ENCODE assay signal across 27 cellular contexts in the genomic region with DNA sequence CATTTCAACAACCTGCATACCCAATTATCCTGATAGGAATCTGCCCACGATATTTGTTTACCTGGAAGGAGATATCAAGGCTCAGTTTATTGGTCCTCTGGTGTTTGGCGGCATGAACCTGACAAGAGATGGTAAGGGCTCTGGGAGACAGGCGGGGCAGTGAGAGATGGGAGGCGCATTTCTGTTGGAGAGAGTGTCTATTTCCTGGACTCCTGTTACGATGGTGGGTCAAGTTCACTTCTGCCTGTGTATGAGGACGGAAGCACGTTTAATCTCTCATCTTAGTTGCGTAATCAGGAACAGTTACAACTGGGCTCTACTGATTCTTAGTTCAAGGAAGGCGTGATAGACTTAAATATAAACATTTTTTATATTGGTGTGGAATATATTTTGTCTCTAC. TPM values are rescaled to one million over a fixed set of nuclear protein-coding genes. Genes with fewer than 3 reads are reported as not detected.
A peak's percentile ranks its signal among the peaks of the same experiment; 100 is the strongest.
DNase-seq lines count a peak whose midpoint lies in the region; ATAC-seq and TF ChIP-seq lines count a peak whose summit lies in the region.
"Had no signal": no experiment of that assay in that cellular context is flagged by ENCODE, and none has a peak within 500 bp of the region (broad histone marks: within the 10 kb centered on the region; RNA-seq: fewer than 3 reads in every experiment).

No MANE protein-coding gene starts in this region.

- WGBS in esophagus squamous epithelium, 2 donors, result 78 to 79% methylated on average over 9 of the region's 9 CpGs

- no peaks in the 10 kb centered on the region for H3K4me1 ChIP-seq in esophagus squamous epithelium
- H3K4me1 ChIP-seq: prostate gland had no signal

- no peak for TF ChIP-seq POLR2A in esophagus squamous epithelium (IDR thresholded peaks at IDR 0.05)

- H3K4me3 Mint-ChIP-seq in activated naive CD8-positive, alpha-beta T cell treated with anti-CD3 and anti-CD28 coated beads, Interleukin-2, amount 10 ng/mL, durations not matched to agents 7 days and 5 days, result no peak overlapping the region
- H3K4me3 Mint-ChIP-seq in activated naive CD8-positive, alpha-beta T cell treated with anti-CD3 and anti-CD28 coated beads, Interleukin-2, amount 50 U/mL, for 24 hours, result no peak overlapping the region
- H3K4me3 Mint-ChIP-seq in endothelial cell (ENCODE audit: unreplicated experiment), result peak overlapping the region; percentile 21
- no peak overlapping the region for H3K4me3 Mint-ChIP-seq in naive thymus-derived CD8-positive, alpha-beta T cell
- H3K4me3 Mint-ChIP-seq: activated T-helper 1 cell treated with anti-CD3 and anti-CD28 coated beads, Interleukin-12 subunit alpha, Interleukin-12 subunit beta, Interleukin-2, Interleukin-4 antibody, amounts not matched to agents 30 ng/mL and 10 ng/mL and 1 ng/mL, durations not matched to agents 14 hours and 24 hours and 36 hours; nephron had no signal

- DNase-seq in activated naive CD8-positive, alpha-beta T cell treated with anti-CD3 and anti-CD28 coated beads, Interleukin-2, amount 10 ng/mL, durations not matched to agents 7 days and 5 days, result no peak
- no peak for DNase-seq in activated naive CD8-positive, alpha-beta T cell treated with anti-CD3 and anti-CD28 coated beads, Interleukin-2, amount 50 U/mL, for 24 hours
- peak; percentile 38 for DNase-seq in OCI-M1 (lab: John Stamatoyannopoulos, UW)
- DNase-seq in endothelial cell (ENCODE audit: low spot score), result no peak
- DNase-seq in naive thymus-derived CD8-positive, alpha-beta T cell, result no peak
- DNase-seq in esophagus squamous epithelium (lab: John Stamatoyannopoulos, UW), result no peak
- DNase-seq: C1 segment of cervical spinal cord; cortex of kidney; DMS153; foreskin fibroblast; hippocampal formation; KG1; kidney glomerular epithelial cell; mesendoderm; NCI-H1105; NCI-H2081; NCI-H510A treated with DMSO at 0.1 percent for 48 hours; stimulated activated CD4-positive, alpha-beta T cell treated with anti-CD3 and anti-CD28 coated beads, Interleukin-2, amount 100 ng/mL, for 48 hours; T-helper 2 cell had no signal

- no peak for TF ChIP-seq CTCF in endothelial cell (IDR thresholded peaks at IDR 0.05; ENCODE audit: unreplicated experiment)
- no peak for TF ChIP-seq CTCF in esophagus squamous epithelium (IDR thresholded peaks at IDR 0.05)

- H3K9me3 ChIP-seq in esophagus squamous epithelium, result no peaks in the 10 kb centered on the region
- H3K9me3 ChIP-seq: prostate gland had no signal

- POLR2A ChIA-PET in activated naive CD8-positive, alpha-beta T cell treated with anti-CD3 and anti-CD28 coated beads, Interleukin-2, amount 10 ng/mL, durations not matched to agents 7 days and 5 days (lab: Charles Lee), result interaction anchor here (0.6 to 2.7 kb wide), 2 partner anchors 9 to 30 kb away, joined by 5 to 7 read pairs; no protein-coding TSS in a partner anchor
- POLR2A ChIA-PET in naive thymus-derived CD8-positive, alpha-beta T cell (lab: Charles Lee), result interaction anchor here (1.8 kb wide), 1 partner anchor 9 kb away, joined by 6 read pairs; no protein-coding TSS in a partner anchor

- H3K36me3 Mint-ChIP-seq in activated naive CD8-positive, alpha-beta T cell treated with anti-CD3 and anti-CD28 coated beads, Interleukin-2, amount 10 ng/mL, durations not matched to agents 7 days and 5 days, result peaks cover 23% of the 10 kb centered on the region
- peaks cover 44% of the 10 kb centered on the region for H3K36me3 Mint-ChIP-seq in activated naive CD8-positive, alpha-beta T cell treated with anti-CD3 and anti-CD28 coated beads, Interleukin-2, amount 50 U/mL, for 24 hours (ENCODE audit: low read depth)
- peaks cover 28% of the 10 kb centered on the region for H3K36me3 Mint-ChIP-seq in endothelial cell (ENCODE audit: low read depth, unreplicated experiment)
- peaks cover 11 to 91% (median 32%) of the 10 kb centered on the region in 3 donors for H3K36me3 Mint-ChIP-seq in naive thymus-derived CD8-positive, alpha-beta T cell

- ATAC-seq in activated naive CD8-positive, alpha-beta T cell treated with anti-CD3 and anti-CD28 coated beads, Interleukin-2, amount 10 ng/mL, durations not matched to agents 7 days and 5 days (ENCODE audit: low read depth), result no peak
- no peak for ATAC-seq in activated naive CD8-positive, alpha-beta T cell treated with anti-CD3 and anti-CD28 coated beads, Interleukin-2, amount 50 U/mL, for 24 hours
- no peak for ATAC-seq in GM18867 (IDR thresholded peaks at IDR 0.05; ENCODE audit: unreplicated experiment)
- ATAC-seq in naive thymus-derived CD8-positive, alpha-beta T cell, result no peak
- ATAC-seq in HG03378 (IDR thresholded peaks at IDR 0.05; ENCODE audit: unreplicated experiment), result no peak
- ATAC-seq: GM12878, Right ventricle myocardium inferior had no signal

- H3K27me3 Mint-ChIP-seq in activated naive CD8-positive, alpha-beta T cell treated with anti-CD3 and anti-CD28 coated beads, Interleukin-2, amount 10 ng/mL, durations not matched to agents 7 days and 5 days, result no peaks in the 10 kb centered on the region
- H3K27me3 Mint-ChIP-seq in activated naive CD8-positive, alpha-beta T cell treated with anti-CD3 and anti-CD28 coated beads, Interleukin-2, amount 50 U/mL, for 24 hours, result no peaks in the 10 kb centered on the region
- peaks cover 2% of the 10 kb centered on the region for H3K27me3 Mint-ChIP-seq in endothelial cell (ENCODE audit: unreplicated experiment)
- H3K27me3 Mint-ChIP-seq in naive thymus-derived CD8-positive, alpha-beta T cell, result no peaks in the 10 kb centered on the region

- peaks cover 4% of the 10 kb centered on the region for H3K4me1 Mint-ChIP-seq in activated naive CD8-positive, alpha-beta T cell treated with anti-CD3 and anti-CD28 coated beads, Interleukin-2, amount 10 ng/mL, durations not matched to agents 7 days and 5 days
- H3K4me1 Mint-ChIP-seq in activated naive CD8-positive, alpha-beta T cell treated with anti-CD3 and anti-CD28 coated beads, Interleukin-2, amount 50 U/mL, for 24 hours, result peaks cover 9% of the 10 kb centered on the region
- H3K4me1 Mint-ChIP-seq in endothelial cell (ENCODE audit: unreplicated experiment), result no peaks in the 10 kb centered on the region
- peaks cover 3 to 8% (median 8%) of the 10 kb centered on the region in 4 donors for H3K4me1 Mint-ChIP-seq in naive thymus-derived CD8-positive, alpha-beta T cell
- H3K4me1 Mint-ChIP-seq: nephron had no signal

- H3K27ac ChIP-seq in esophagus squamous epithelium, result no peak overlapping the region
- H3K27ac ChIP-seq: prostate gland, skin epidermis had no signal

- no peak overlapping the region for H3K4me3 ChIP-seq in esophagus squamous epithelium
- H3K4me3 ChIP-seq: GM12878, prostate gland, skin epidermis had no signal

- intact Hi-C loops in esophagus squamous epithelium (cut with DNase I), result no loop called here

- H3K36me3 ChIP-seq in esophagus squamous epithelium, result peaks cover 5 to 98% (median 11%) of the 10 kb centered on the region in 3 donors

- no peaks in the 10 kb centered on the region for H3K9me3 Mint-ChIP-seq in activated naive CD8-positive, alpha-beta T cell treated with anti-CD3 and anti-CD28 coated beads, Interleukin-2, amount 10 ng/mL, durations not matched to agents 7 days and 5 days
- no peaks in the 10 kb centered on the region for H3K9me3 Mint-ChIP-seq in activated naive CD8-positive, alpha-beta T cell treated with anti-CD3 and anti-CD28 coated beads, Interleukin-2, amount 50 U/mL, for 24 hours
- no peaks in the 10 kb centered on the region for H3K9me3 Mint-ChIP-seq in endothelial cell (ENCODE audit: unreplicated experiment)
- no peaks in the 10 kb centered on the region for H3K9me3 Mint-ChIP-seq in naive thymus-derived CD8-positive, alpha-beta T cell
- H3K9me3 Mint-ChIP-seq: activated T-helper 1 cell treated with anti-CD3 and anti-CD28 coated beads, Interleukin-12 subunit alpha, Interleukin-12 subunit beta, Interleukin-2, Interleukin-4 antibody, amounts not matched to agents 30 ng/mL and 10 ng/mL and 1 ng/mL, durations not matched to agents 14 hours and 24 hours and 36 hours; nephron had no signal

- H3K27ac Mint-ChIP-seq in activated naive CD8-positive, alpha-beta T cell treated with anti-CD3 and anti-CD28 coated beads, Interleukin-2, amount 10 ng/mL, durations not matched to agents 7 days and 5 days, result peak overlapping the region; percentile 36
- no peak overlapping the region for H3K27ac Mint-ChIP-seq in activated naive CD8-positive, alpha-beta T cell treated with anti-CD3 and anti-CD28 coated beads, Interleukin-2, amount 50 U/mL, for 24 hours
- no peak overlapping the region for H3K27ac Mint-ChIP-seq in endothelial cell (ENCODE audit: unreplicated experiment)
- peak overlapping the region in 1 of 10 donors; percentile 40 for H3K27ac Mint-ChIP-seq in naive thymus-derived CD8-positive, alpha-beta T cell
- H3K27ac Mint-ChIP-seq: activated T-helper 1 cell treated with anti-CD3 and anti-CD28 coated beads, Interleukin-12 subunit alpha, Interleukin-12 subunit beta, Interleukin-2, Interleukin-4 antibody, amounts not matched to agents 30 ng/mL and 10 ng/mL and 1 ng/mL, durations not matched to agents 14 hours and 24 hours and 36 hours; nephron had no signal

- H3K27me3 ChIP-seq in esophagus squamous epithelium, result no peaks in the 10 kb centered on the region

RNA-seq across cellular contexts. Expression of a gene that starts 8.9 kb away (rescaled TPM):
- 10 to 100 TPM; 22.0 to 24.4 TPM for total RNA-seq in activated naive CD8-positive, alpha-beta T cell treated with anti-CD3 and anti-CD28 coated beads, Interleukin-2, amount 10 ng/mL, durations not matched to agents 7 days and 5 days
- 15.0 TPM for total RNA-seq in endothelial cell (ENCODE audit: unreplicated experiment)
- 10 to 100 TPM; 21.1 to 21.8 TPM for total RNA-seq in naive thymus-derived CD8-positive, alpha-beta T cell
- polyA plus RNA-seq in naive thymus-derived CD8-positive, alpha-beta T cell, result 10 to 100 TPM; 54.8 to 67.4 (median 58.4) TPM
- 10 to 100 TPM; 22.4 to 31.5 (median 28.1) TPM for total RNA-seq in esophagus squamous epithelium
